In genomic region chr7:7569615-7570014, GRCh38 we compare ENCODE assay signal across 1 cellular context.
TF ChIP-seq lines count a peak whose summit lies in the region.

No MANE protein-coding gene starts in this region.

TF ChIP-seq in HepG2, 621 proteins besides CTCF, POLR2A, EP300 and RAD21:
- TF ChIP-seq ZNF263 (CRISPR knock-in tag; IDR thresholded peaks at IDR 0.05) (no peak), GFI1 (CRISPR knock-in tag; IDR thresholded peaks at IDR 0.05; ENCODE audit: borderline replicate concordance) (no peak), ZNF614 (CRISPR knock-in tag; IDR thresholded peaks at IDR 0.05; ENCODE audit: borderline replicate concordance) (no peak), ZBTB3 (CRISPR knock-in tag; IDR thresholded peaks at IDR 0.05; ENCODE audit: borderline replicate concordance, low read depth) (no peak), ZKSCAN5 (CRISPR knock-in tag; IDR thresholded peaks at IDR 0.05) (no peak), IRF2 (CRISPR knock-in tag; IDR thresholded peaks at IDR 0.05) (no peak), ZNF383 (CRISPR knock-in tag; IDR thresholded peaks at IDR 0.05; ENCODE audit: borderline replicate concordance) (no peak), BRF2 (CRISPR knock-in tag; IDR thresholded peaks at IDR 0.05) (no peak)
